In the genomic region with DNA sequence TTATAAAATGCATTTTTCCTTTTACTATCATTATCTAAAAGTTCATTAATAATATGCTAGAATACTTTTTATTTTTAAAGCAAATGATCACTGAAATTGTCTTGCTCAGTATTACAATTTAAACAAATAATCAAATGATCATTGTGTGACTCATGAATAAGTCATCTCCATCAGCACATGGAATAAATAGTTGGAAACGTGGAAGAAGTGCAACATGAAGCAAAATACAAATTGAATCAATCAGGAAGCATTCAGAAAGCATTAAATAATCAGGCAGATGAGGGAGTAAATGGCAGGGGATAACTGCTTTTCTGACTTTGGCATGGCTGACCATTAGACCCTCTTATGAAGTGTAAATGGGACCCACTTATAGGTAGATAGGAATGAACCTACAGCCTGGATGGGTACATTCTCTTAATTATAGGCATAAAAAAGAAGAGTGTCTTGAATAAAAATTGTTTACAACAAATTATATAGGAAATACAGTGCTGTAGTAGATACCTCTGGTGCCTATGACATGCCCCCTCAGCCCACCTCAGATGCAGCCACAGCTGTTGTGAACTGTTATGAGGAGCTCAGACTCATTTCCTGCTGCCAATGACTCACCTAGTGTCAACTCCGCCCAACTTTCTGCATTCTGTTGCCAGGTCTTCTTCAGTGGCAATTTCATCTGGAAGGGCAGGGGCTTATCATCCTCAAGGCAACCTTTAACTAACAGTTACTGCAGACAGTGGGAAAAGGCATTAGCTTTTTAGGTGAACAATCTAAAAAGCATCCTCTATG, we compare ENCODE assay signal across 12 cellular contexts.
DNase-seq lines count a peak whose midpoint lies in the region; ATAC-seq, FAIRE-seq and TF ChIP-seq lines count a peak whose summit lies in the region.
"Had no signal": no experiment of that assay in that cellular context is flagged by ENCODE, and none has a peak within 500 bp of the region (broad histone marks: within the 10 kb centered on the region; RNA-seq: fewer than 3 reads in every experiment).

No MANE protein-coding gene starts in this region.

- ATAC-seq in activated naive CD8-positive, alpha-beta T cell treated with anti-CD3 and anti-CD28 coated beads, Interleukin-2, amount 50 U/mL, for 24 hours = peak; percentile 61
- no peak for ATAC-seq in IMR-90 (ENCODE audit: low read depth)
- ATAC-seq in psoas muscle = no peak
- ATAC-seq in GM19397 (IDR thresholded peaks at IDR 0.05; ENCODE audit: unreplicated experiment) = no peak

- H3K4me1 ChIP-seq in IMR-90 (ENCODE audit: control insufficient read depth, insufficient read depth, low read length) (no peaks in the 10 kb centered on the region), mammary epithelial cell (ENCODE audit: insufficient read depth, low read length) (peaks cover 20% of the 10 kb centered on the region), psoas muscle (no peaks in the 10 kb centered on the region)

- H3K36me3 Mint-ChIP-seq in activated naive CD8-positive, alpha-beta T cell treated with anti-CD3 and anti-CD28 coated beads, Interleukin-2, amount 50 U/mL, for 24 hours (ENCODE audit: low read depth) = no peaks in the 10 kb centered on the region
- H3K36me3 Mint-ChIP-seq in activated naive CD8-positive, alpha-beta T cell treated with anti-CD3 and anti-CD28 coated beads for 36 hours = no peaks in the 10 kb centered on the region

- no peaks in the 10 kb centered on the region for H3K36me3 ChIP-seq in IMR-90 (ENCODE audit: control insufficient read depth, insufficient read depth, low read length)
- no peaks in the 10 kb centered on the region for H3K36me3 ChIP-seq in mammary epithelial cell (ENCODE audit: insufficient read depth, low read length)
- no peaks in the 10 kb centered on the region for H3K36me3 ChIP-seq in psoas muscle (ENCODE audit: insufficient read depth in 1 of 2, low read depth in 1 of 2)

- H3K18ac ChIP-seq in IMR-90 (ENCODE audit: low read depth, low read length) = no peak overlapping the region

- no peak overlapping the region for H3K27ac ChIP-seq in IMR-90 (ENCODE audit: insufficient read depth, low read length)
- H3K27ac ChIP-seq in mammary epithelial cell (ENCODE audit: insufficient read depth, low read depth, low read length) = peak overlapping the region; percentile 91
- H3K27ac ChIP-seq in psoas muscle = no peak overlapping the region

- H4K20me1 ChIP-seq in IMR-90 (ENCODE audit: insufficient read depth, low read length) (no peaks in the 10 kb centered on the region), mammary epithelial cell (ENCODE audit: insufficient read depth, low read length) (no peaks in the 10 kb centered on the region)

- H3K4me3 ChIP-seq in IMR-90 (ENCODE audit: insufficient read depth, low read depth, low read length) = no peak overlapping the region
- H3K4me3 ChIP-seq in mammary epithelial cell (replicated peaks in 1 of 3; ENCODE audit: insufficient read depth in 1 of 3, low read depth in 2 of 3, low read length in 3 of 3) = no peak overlapping the region
- no peak overlapping the region for H3K4me3 ChIP-seq in psoas muscle

- H2AK9ac ChIP-seq in IMR-90 (replicated peaks; ENCODE audit: low read depth, low read length, poor library complexity) = no peak overlapping the region

- peaks cover 23% of the 10 kb centered on the region for H3K9me3 Mint-ChIP-seq in activated naive CD8-positive, alpha-beta T cell treated with anti-CD3 and anti-CD28 coated beads, Interleukin-2, amount 50 U/mL, for 24 hours
- H3K9me3 Mint-ChIP-seq in activated naive CD8-positive, alpha-beta T cell treated with anti-CD3 and anti-CD28 coated beads for 36 hours = peaks cover 7% of the 10 kb centered on the region

- H3K4me2 ChIP-seq in IMR-90 (ENCODE audit: low read depth, low read length) (no peak overlapping the region), mammary epithelial cell (ENCODE audit: insufficient read depth, low read depth, low read length) (peak overlapping the region; percentile 74)

- no CpG with 5 or more reads among the region's 2 CpGs for WGBS in IMR-90 (ENCODE audit: extremely low coverage in 2 of 2, insufficient read length in 1 of 2), 2 experiments
- 0% methylated on average over 2 of the region's 2 CpGs for WGBS in mammary epithelial cell (ENCODE audit: low coverage, missing lambda C conversion rate)
- WGBS in psoas muscle, 3 donors = 61 to 68% (median 64%) methylated on average over 2 of the region's 2 CpGs

- H2BK15ac ChIP-seq in IMR-90 (ENCODE audit: low read depth, low read length) = no peak overlapping the region

- H3K23ac ChIP-seq in IMR-90 (ENCODE audit: low read depth, low read length) = no peak overlapping the region

- no peaks in the 10 kb centered on the region for H3K4me1 Mint-ChIP-seq in activated naive CD8-positive, alpha-beta T cell treated with anti-CD3 and anti-CD28 coated beads, Interleukin-2, amount 50 U/mL, for 24 hours
- no peaks in the 10 kb centered on the region for H3K4me1 Mint-ChIP-seq in activated naive CD8-positive, alpha-beta T cell treated with anti-CD3 and anti-CD28 coated beads for 36 hours

- no peaks in the 10 kb centered on the region for H3K9me1 ChIP-seq in IMR-90 (ENCODE audit: insufficient read depth, low read length)

- no peak for TF ChIP-seq POLR2A in IMR-90 (IDR thresholded peaks at IDR 0.05; ENCODE audit: low read depth, low read length)

- no peak overlapping the region for H4K91ac ChIP-seq in IMR-90 (ENCODE audit: insufficient read depth, low read depth, low read length)

- H3K9me3 ChIP-seq in IMR-90 (ENCODE audit: control insufficient read depth, insufficient read depth, low read length) = peaks cover 4% of the 10 kb centered on the region; the same call in 1 of the 2 replicates
- H3K9me3 ChIP-seq in mammary epithelial cell (replicated peaks; ENCODE audit: insufficient read depth, low read length) = peaks cover 8% of the 10 kb centered on the region
- H3K9me3 ChIP-seq in psoas muscle = no peaks in the 10 kb centered on the region

- dilution Hi-C loops in IMR-90 (cut with HindIII; ENCODE audit: low sequenced_read_pairs, unreplicated experiment) = no loop called here
- dilution Hi-C loops in mammary epithelial cell (cut with HindIII; ENCODE audit: low sequenced_read_pairs) = no loop called here

- H2BK5ac ChIP-seq in IMR-90 (ENCODE audit: low read depth, low read length, poor library complexity, severe bottlenecking) = peak overlapping the region; percentile 39

- CTCF ChIA-PET in IMR-90 (lab: Yijun Ruan, JAX) (no interaction called here), mammary epithelial cell (lab: Charles Lee; ENCODE audit: low non-redundant PET) (interaction anchor here (0.6 kb wide), 1 partner anchor 1506 kb away, joined by 30 read pairs; no protein-coding TSS in a partner anchor)

- H3K79me1 ChIP-seq in IMR-90 (ENCODE audit: low read depth in 1 of 2, low read length in 2 of 2) = no peaks in the 10 kb centered on the region

- TF ChIP-seq CTCF in IMR-90 (conservative IDR thresholded peaks at IDR 0.05; ENCODE audit: low read depth, low read length) = no peak
- TF ChIP-seq CTCF in mammary epithelial cell (conservative IDR thresholded peaks at IDR 0.05 in 1 of 2, IDR thresholded peaks at IDR 0.05 in 1 of 2; ENCODE audit: extremely low read depth in 1 of 2, insufficient read depth in 1 of 2, low read depth in 1 of 2, low read length in 2 of 2) = no peak
- no peak for TF ChIP-seq CTCF in psoas muscle (IDR thresholded peaks at IDR 0.05)

- no peak overlapping the region for H2AK5ac ChIP-seq in IMR-90 (ENCODE audit: low read depth, low read length)

- DNase-seq in activated naive CD8-positive, alpha-beta T cell treated with anti-CD3 and anti-CD28 coated beads, Interleukin-2, amount 50 U/mL, for 24 hours = no peak
- no peak for DNase-seq in activated naive CD8-positive, alpha-beta T cell treated with anti-CD3 and anti-CD28 coated beads for 36 hours
- DNase-seq in IMR-90 = peak; percentile 73
- DNase-seq in mammary epithelial cell = peak; percentile 75
- peak; percentile 76 for DNase-seq in urothelium cell line (ENCODE audit: low spot score)
- no peak for DNase-seq in psoas muscle
- DNase-seq in foreskin melanocyte = no peak
- DNase-seq: activated CD4-positive, CD25-positive, alpha-beta regulatory T cell treated with anti-CD3 and anti-CD28 coated beads, Interleukin-2, amount 50 U/mL, for 72 hours; aorta; C1 segment of cervical spinal cord; hippocampal formation had no signal

- in situ Hi-C loops in IMR-90 (cut with MboI; ENCODE audit: low sequenced_read_pairs) = no loop called here
- in situ Hi-C loops in mammary epithelial cell (cut with MboI; ENCODE audit: low sequenced_read_pairs in 2 of 2) = no loop called here

- H2BK120ac ChIP-seq in IMR-90 (ENCODE audit: low read depth, low read length) = peak overlapping the region; percentile 68; the same call in 1 of the 2 replicates

- H3K4me3 Mint-ChIP-seq in activated naive CD8-positive, alpha-beta T cell treated with anti-CD3 and anti-CD28 coated beads, Interleukin-2, amount 50 U/mL, for 24 hours = no peak overlapping the region
- H3K4me3 Mint-ChIP-seq in activated naive CD8-positive, alpha-beta T cell treated with anti-CD3 and anti-CD28 coated beads for 36 hours = no peak overlapping the region

- POLR2A ChIA-PET in IMR-90 (lab: Charles Lee; ENCODE audit: unreplicated experiment) = no interaction called here

- H3K27ac Mint-ChIP-seq in activated naive CD8-positive, alpha-beta T cell treated with anti-CD3 and anti-CD28 coated beads, Interleukin-2, amount 50 U/mL, for 24 hours = no peak overlapping the region
- no peak overlapping the region for H3K27ac Mint-ChIP-seq in activated naive CD8-positive, alpha-beta T cell treated with anti-CD3 and anti-CD28 coated beads for 36 hours

- no peak overlapping the region for H4K5ac ChIP-seq in IMR-90 (ENCODE audit: low read depth, low read length)

- BruUV-seq in IMR-90 (replicated peaks; lab: Mats Ljungman, UMichigan) = no TSS peak
- TSS peak; percentile 91 for BruUV-seq in mammary epithelial cell (replicated peaks; lab: Mats Ljungman, UMichigan)

- no peaks in the 10 kb centered on the region for H3K27me3 ChIP-seq in IMR-90 (ENCODE audit: control insufficient read depth, insufficient read depth, low read length)
- H3K27me3 ChIP-seq in mammary epithelial cell (ENCODE audit: insufficient read depth, low read length) = no peaks in the 10 kb centered on the region
- H3K27me3 ChIP-seq in psoas muscle (ENCODE audit: insufficient read depth in 3 of 3, low read length in 2 of 3) = no peaks in the 10 kb centered on the region

- intact Hi-C loops in IMR-90 (cut with micrococcal nuclease) = no loop called here
- intact Hi-C loops in mammary epithelial cell (cut with micrococcal nuclease) = no loop called here
- intact Hi-C loops in psoas muscle (cut with DNase I) = no loop called here

- H3K56ac ChIP-seq in IMR-90 (ENCODE audit: extremely low read depth, insufficient read depth, low read length) = no peak overlapping the region

- H2AFZ ChIP-seq in IMR-90 (replicated peaks; ENCODE audit: low read length, poor library complexity) (no peak overlapping the region), mammary epithelial cell (ENCODE audit: low read depth, low read length) (peak overlapping the region; percentile 48)

- H3K14ac ChIP-seq in IMR-90 (replicated peaks; ENCODE audit: low read depth, low read length) = 0 out of 2 replicates have a peak overlapping the region, but pooled peaks have one; percentile 66

- no peak for TF ChIP-seq RAD21 in IMR-90 (IDR thresholded peaks at IDR 0.05; ENCODE audit: low read length)

- no peaks in the 10 kb centered on the region for H3K79me2 ChIP-seq in mammary epithelial cell (ENCODE audit: insufficient read depth, low read length)

- peak; percentile 53 for FAIRE-seq in urothelium cell line (lab: Jason Lieb, UNC)

- peak overlapping the region in 1 of 2 experiments; percentile 61; a peak in 1 of 4 replicates for H4K8ac ChIP-seq in IMR-90 (ENCODE audit: low read depth in 2 of 2, low read length in 2 of 2)

- no peaks in the 10 kb centered on the region for H3K27me3 Mint-ChIP-seq in activated naive CD8-positive, alpha-beta T cell treated with anti-CD3 and anti-CD28 coated beads, Interleukin-2, amount 50 U/mL, for 24 hours
- no peaks in the 10 kb centered on the region for H3K27me3 Mint-ChIP-seq in activated naive CD8-positive, alpha-beta T cell treated with anti-CD3 and anti-CD28 coated beads for 36 hours

- H3K4ac ChIP-seq in IMR-90 (ENCODE audit: low read depth, low read length) = peak overlapping the region; percentile 61; the same call in 1 of the 2 replicates

- no peak overlapping the region for H2BK20ac ChIP-seq in IMR-90 (ENCODE audit: low read depth, low read length)

- H3K9ac ChIP-seq in IMR-90 (ENCODE audit: low read depth, low read length) (no peak overlapping the region), mammary epithelial cell (ENCODE audit: insufficient read depth, low read length) (no peak overlapping the region)

Comparison
In these comparisons a context has a peak if more than half of its experiments do, and no peak if none do; other contexts are left out.
1. DNase-seq: peak in IMR-90 (single experiment), mammary epithelial cell (single experiment) and urothelium cell line (single experiment); none in activated naive CD8-positive, alpha-beta T cell treated with anti-CD3 and anti-CD28 coated beads, Interleukin-2, amount 50 U/mL, for 24 hours (single experiment), activated naive CD8-positive, alpha-beta T cell treated with anti-CD3 and anti-CD28 coated beads for 36 hours (single experiment), psoas muscle (0 of 2) and foreskin melanocyte (single experiment).